8 cellular contexts compared by ENCODE assay signal in the genomic region with DNA sequence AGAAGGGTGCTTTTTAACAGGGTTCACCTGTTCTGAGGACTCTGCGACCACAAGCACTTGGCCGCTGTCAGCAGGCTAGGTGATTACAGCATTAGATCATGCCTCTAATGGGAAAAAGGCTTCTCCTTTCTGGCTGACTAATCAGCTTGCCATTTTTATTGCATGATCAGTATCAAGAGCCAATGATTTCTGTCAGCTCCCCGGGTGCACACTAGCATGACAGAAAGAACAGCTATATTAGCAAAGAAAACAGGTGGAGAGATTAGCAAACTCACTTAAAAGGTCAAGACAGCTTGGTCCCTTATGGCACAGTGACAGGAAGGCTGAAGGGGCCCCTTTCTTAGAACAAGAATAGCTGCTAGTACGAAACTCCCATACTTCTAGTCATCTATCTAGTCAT.
A peak's percentile ranks its signal among the peaks of the same experiment; 100 is the strongest.
DNase-seq lines count a peak whose midpoint lies in the region; ATAC-seq and TF ChIP-seq lines count a peak whose summit lies in the region.

No MANE protein-coding gene starts in this region.

- TF ChIP-seq POLR2A in lower leg skin (IDR thresholded peaks at IDR 0.05) = no peak

- no peak for TF ChIP-seq CTCF in lower leg skin (IDR thresholded peaks at IDR 0.05)

- H3K4me3 ChIP-seq in lower leg skin (ENCODE audit: low read depth, poor library complexity, severe bottlenecking) = no peak overlapping the region

- WGBS in lower leg skin, 2 donors = 32 to 37% methylated on average over 4 of the region's 4 CpGs

- intact Hi-C loops in lower leg skin (cut with DNase I; ENCODE audit: low total_unique reads) = no loop called here

- ATAC-seq in HG02571 (IDR thresholded peaks at IDR 0.05; ENCODE audit: unreplicated experiment) = peak; percentile 40

- peak; percentile 62 for DNase-seq in activated CD4-positive, alpha-beta T cell treated with anti-CD3 and anti-CD28 coated beads for 48 hours
- no peak for DNase-seq in activated CD4-positive, alpha-beta T cell treated with anti-CD3 and anti-CD28 coated beads, Interleukin-2, amount 50 U/mL, for 4 hours
- peak; percentile 47 for DNase-seq in NCI-H82 treated with DMSO at 0.1 percent for 48 hours (lab: John Stamatoyannopoulos, UW; ENCODE audit: unreplicated experiment)
- DNase-seq in hepatic stellate cell (ENCODE audit: low spot score) = peak; percentile 38
- DNase-seq in middle frontal gyrus (ENCODE audit: extremely low spot score, low spot score) = no peak
- no peak for DNase-seq in lower leg skin (ENCODE audit: low spot score in 2 of 2)
- DNase-seq in ecto neural progenitor cell (ENCODE audit: low spot score) = no peak

Comparison
In these comparisons a context has a peak if more than half of its experiments do, and no peak if none do; other contexts are left out.
1. DNase-seq: peak in activated CD4-positive, alpha-beta T cell treated with anti-CD3 and anti-CD28 coated beads for 48 hours (single experiment), NCI-H82 treated with DMSO at 0.1 percent for 48 hours (single experiment) and hepatic stellate cell (single experiment); none in activated CD4-positive, alpha-beta T cell treated with anti-CD3 and anti-CD28 coated beads, Interleukin-2, amount 50 U/mL, for 4 hours (0 of 2), middle frontal gyrus (single experiment), lower leg skin (0 of 2) and ecto neural progenitor cell (single experiment).